Comparison of ENCODE assay signal across 24 cellular contexts in genomic region chr3:33099701-33100100, GRCh38. TPM values are rescaled to one million over a fixed set of nuclear protein-coding genes. Genes with fewer than 3 reads are reported as not detected.
A peak's percentile ranks its signal among the peaks of the same experiment; 100 is the strongest.
DNase-seq lines count a peak whose midpoint lies in the region; ATAC-seq, FAIRE-seq and TF ChIP-seq lines count a peak whose summit lies in the region.
"Had no signal": no experiment of that assay in that cellular context is flagged by ENCODE, and none has a peak within 500 bp of the region (broad histone marks: within the 10 kb centered on the region; RNA-seq: fewer than 3 reads in every experiment).

No MANE protein-coding gene starts in this region.

- H3F3A ChIP-seq in SK-N-SH (replicated peaks; ENCODE audit: insufficient read depth), result peaks cover 16% of the 10 kb centered on the region

- TF ChIP-seq POLR2A in K562 (conservative IDR thresholded peaks at IDR 0.05), result no peak

- in situ Hi-C loops in K562 (cut with MboI), result no loop called here

- H3K36me3 ChIP-seq in SK-N-SH (replicated peaks in 1 of 2; ENCODE audit: control insufficient read depth in 1 of 2, insufficient read depth in 2 of 2, low read length in 1 of 2) (no peaks in the 10 kb centered on the region), K562 (ENCODE audit: control insufficient read depth, insufficient read depth, low read length) (no peaks in the 10 kb centered on the region)

- TF ChIP-seq RAD21 in SK-N-SH (IDR thresholded peaks at IDR 0.05; ENCODE audit: low read length) (no peak), K562 (CRISPR knock-in tag; conservative IDR thresholded peaks at IDR 0.05 in 1 of 2, IDR thresholded peaks at IDR 0.05 in 1 of 2) (no peak)

- intact Hi-C loops in K562 (cut with micrococcal nuclease), result no loop called here

- no peak overlapping the region for H3K4me2 ChIP-seq in SK-N-SH
- H3K4me2 ChIP-seq in K562 (ENCODE audit: insufficient read depth, low read length), result no peak overlapping the region
- H3K4me2 ChIP-seq: BLaER1 treated with 17β-estradiol and CSF1 and Interleukin-3, amounts not matched to agents 10 nM and 100 nM; GM23338 had no signal

- no peaks in the 10 kb centered on the region for H3K9me3 ChIP-seq in SK-N-SH
- no peaks in the 10 kb centered on the region for H3K9me3 ChIP-seq in K562 (replicated peaks; ENCODE audit: control insufficient read depth, insufficient read depth, low read depth, low read length)
- H3K9me3 ChIP-seq: BLaER1 treated with 17β-estradiol and CSF1 and Interleukin-3, amounts not matched to agents 10 nM and 100 nM had no signal

- peak; percentile 52 for FAIRE-seq in K562 (lab: Jason Lieb, UNC)
- FAIRE-seq: A204.1, D721Med, GM12891, GM18507 had no signal

- H4K20me1 ChIP-seq in SK-N-SH (ENCODE audit: insufficient read depth) (no peaks in the 10 kb centered on the region), K562 (replicated peaks; ENCODE audit: control insufficient read depth, insufficient read depth, low read length) (peaks cover 4% of the 10 kb centered on the region; the same call in 1 of the 2 replicates)

- H3K79me2 ChIP-seq in SK-N-SH (ENCODE audit: insufficient read depth) (peaks cover 22% of the 10 kb centered on the region), K562 (ENCODE audit: control insufficient read depth, insufficient read depth, low read length) (peaks cover 20% of the 10 kb centered on the region)

- H3K27me3 ChIP-seq in SK-N-SH (ENCODE audit: insufficient read depth) (no peaks in the 10 kb centered on the region), K562 (ENCODE audit: control insufficient read depth in 2 of 2, insufficient read depth in 2 of 2, low read length in 2 of 2) (no peaks in the 10 kb centered on the region)
- H3K27me3 ChIP-seq: BLaER1 treated with 17β-estradiol and CSF1 and Interleukin-3, amounts not matched to agents 10 nM and 100 nM had no signal

- DNase-seq in SK-N-SH (no peak), K562 (ENCODE audit: extremely low read depth in 1 of 4, low spot score in 3 of 4) (peak in 1 of 4 experiments; percentile 31), neural crest cell (ENCODE audit: low read depth, low spot score) (no peak)
- DNase-seq: CD4-positive, alpha-beta T cell; CD8-positive, alpha-beta memory T cell; DMS 273 treated with DMSO at 0.1 percent for 48 hours; DMS53; DMS79 treated with DMSO at 0.1 percent for 48 hours; GF-D8; H9 had no signal

- no peaks in the 10 kb centered on the region for H3K9me1 ChIP-seq in K562 (ENCODE audit: control insufficient read depth, insufficient read depth, low read length)

- H3K27ac ChIP-seq in SK-N-SH (ENCODE audit: low read depth in 2 of 2, low read length in 1 of 2), result no peak overlapping the region
- peak overlapping the region; percentile 20; the same call in 1 of the 3 replicates for H3K27ac ChIP-seq in K562 (ENCODE audit: extremely low read depth, low read depth, low read length)
- H3K27ac ChIP-seq: 22Rv1; BLaER1 treated with 17β-estradiol and CSF1 and Interleukin-3, amounts not matched to agents 10 nM and 100 nM had no signal

- TF ChIP-seq CTCF in SK-N-SH (IDR thresholded peaks at IDR 0.05) (no peak), K562 (IDR thresholded peaks at IDR 0.05 in 2 of 3, conservative IDR thresholded peaks at IDR 0.05 in 1 of 3; ENCODE audit: insufficient read depth in 2 of 3, low read depth in 1 of 3, low read length in 3 of 3) (no peak), neural crest cell (conservative IDR thresholded peaks at IDR 0.05) (no peak)

- H3K4me1 ChIP-seq in SK-N-SH (ENCODE audit: control insufficient read depth in 1 of 2, insufficient read depth in 2 of 2, low read depth in 1 of 2, low read length in 1 of 2) (peaks cover 0 to 8% of the 10 kb centered on the region in 2 experiments; a peak in 1 of 4 replicates), K562 (replicated peaks in 1 of 2; ENCODE audit: control insufficient read depth in 2 of 2, insufficient read depth in 2 of 2, low read length in 2 of 2) (peaks cover 19 to 24% of the 10 kb centered on the region in 2 experiments; a peak in 4 of 5 replicates)

- 90% methylated on average over 3 of the region's 3 CpGs for WGBS in SK-N-SH (ENCODE audit: low lambda C conversion rate)
- WGBS in K562 (ENCODE audit: insufficient coverage, low coverage, missing lambda C conversion rate), result 58% methylated on average over 3 of the region's 3 CpGs

- H3K36me3 Mint-ChIP-seq in neural crest cell (ENCODE audit: low read depth), result no peaks in the 10 kb centered on the region
- H3K36me3 Mint-ChIP-seq: CD14-positive monocyte had no signal

- CTCF ChIA-PET in SK-N-SH (lab: Yijun Ruan, JAX), result no interaction called here
- CTCF ChIA-PET in K562 (lab: Yijun Ruan, JAX; ENCODE audit: low intra/inter-chr PET ratio), result no interaction called here

- peak overlapping the region; percentile 15 for H3K4me3 Mint-ChIP-seq in neural crest cell
- H3K4me3 Mint-ChIP-seq: B cell, CD14-positive monocyte, GM23338, H9 had no signal

- H2AFZ ChIP-seq in SK-N-SH (ENCODE audit: low read depth), result peak overlapping the region; percentile 68; the same call in 1 of the 2 replicates
- H2AFZ ChIP-seq in K562 (ENCODE audit: low read depth, low read length), result peak overlapping the region; percentile 77
- H2AFZ ChIP-seq: GM23338 had no signal

- peaks cover 16% of the 10 kb centered on the region for H3K4me1 Mint-ChIP-seq in neural crest cell

- H3K9ac ChIP-seq in SK-N-SH, result no peak overlapping the region
- H3K9ac ChIP-seq in K562 (ENCODE audit: insufficient read depth in 1 of 2, low read depth in 2 of 2, low read length in 2 of 2), result peak overlapping the region in 1 of 2 experiments; percentile 24; a peak in 1 of 4 replicates
- H3K9ac ChIP-seq: BLaER1 treated with 17β-estradiol and CSF1 and Interleukin-3, amounts not matched to agents 10 nM and 100 nM had no signal

- H3K9me2 ChIP-seq in SK-N-SH, result no peaks in the 10 kb centered on the region

- POLR2A ChIA-PET in SK-N-SH (lab: Yijun Ruan, JAX), result no interaction called here
- POLR2A ChIA-PET in K562 (lab: Yijun Ruan, JAX), result interaction anchor here (1.0 to 1.4 kb wide), 2 partner anchors 8 to 9 kb away, joined by 3 to 4 read pairs; no protein-coding TSS in a partner anchor

- TF ChIP-seq EP300 in SK-N-SH (IDR thresholded peaks at IDR 0.05; ENCODE audit: borderline replicate concordance in 1 of 2, low read depth in 1 of 2, low read length in 1 of 2) (no peak), K562 (IDR thresholded peaks at IDR 0.05; ENCODE audit: low read length) (no peak)

- no TSS peak for BruUV-seq in K562 (replicated peaks; lab: Mats Ljungman, UMichigan)

- peaks cover 2% of the 10 kb centered on the region for H3K27me3 Mint-ChIP-seq in neural crest cell (ENCODE audit: low read depth)
- H3K27me3 Mint-ChIP-seq: B cell; CD4-positive, alpha-beta T cell had no signal

- H3K27ac Mint-ChIP-seq in neural crest cell (ENCODE audit: unreplicated experiment), result no peak overlapping the region
- H3K27ac Mint-ChIP-seq: B cell; CD14-positive monocyte; CD4-positive, alpha-beta T cell; GM23338; H9 had no signal

- H3K4me3 ChIP-seq in SK-N-SH (ENCODE audit: low read depth in 2 of 2, low read length in 1 of 2) (no peak overlapping the region), K562 (no peak overlapping the region)
- H3K4me3 ChIP-seq: BLaER1 treated with 17β-estradiol and CSF1 and Interleukin-3, amounts not matched to agents 10 nM and 100 nM; GM23338 had no signal

- ATAC-seq in SK-N-SH treated with all-trans-retinoic acid at 6 μM for 48 hours (no peak), K562 (no peak), GM21360 (IDR thresholded peaks at IDR 0.05; ENCODE audit: unreplicated experiment) (no peak), HG03342 (IDR thresholded peaks at IDR 0.05; ENCODE audit: unreplicated experiment) (no peak), GM18873 (IDR thresholded peaks at IDR 0.05; ENCODE audit: low FRiP score, unreplicated experiment) (no peak)
- ATAC-seq: GM23338, HCT116 had no signal

- H3K9me3 Mint-ChIP-seq in neural crest cell, result no peaks in the 10 kb centered on the region
- H3K9me3 Mint-ChIP-seq: CD14-positive monocyte; CD4-positive, alpha-beta T cell; CD8-positive, alpha-beta memory T cell; GM23338; H9 had no signal

RNA-seq across cellular contexts. Expression of gene GLB1, which starts 2.8 kb away (rescaled TPM):
- polyA plus RNA-seq in SK-N-SH (2012; rRNA removed), result 80.3 and 102 TPM in 2 replicates
- polyA plus RNA-seq in SK-N-SH (2012; cell fraction: cytosol; rRNA removed), result 74.7 and 84.2 TPM in 2 replicates
- 84.8 and 88.0 TPM in 2 replicates for polyA plus RNA-seq in SK-N-SH (2012; cell fraction: nucleus; rRNA removed)
- 79.2 and 97.0 TPM in 2 replicates for total RNA-seq in K562 (2011; cell fraction: chromatin; rRNA removed; ENCODE audit: low replicate concordance)
- 133 and 137 TPM in 2 replicates for total RNA-seq in K562 (2011; cell fraction: nucleolus; rRNA removed)
- 92.6 and 108 TPM in 2 replicates for total RNA-seq in K562 (2011; cell fraction: nucleoplasm; rRNA removed)
- 32.2 and 37.6 TPM in 2 replicates for total RNA-seq in K562 (2014; rRNA removed)
- total RNA-seq in K562 (2014; rRNA removed; fragmentation: Illumina TruSeq; extraction: Trizol), result 36.3 and 44.2 TPM in 2 replicates
- 49.1 and 49.2 TPM in 2 replicates for total RNA-seq in K562 (2015; rRNA removed; fragmentation: Illumina TruSeq; extraction: Trizol)
- 59.8 and 62.5 TPM in 2 replicates for total RNA-seq in K562 (2021)
- polyA plus RNA-seq in K562 (2011; rRNA removed), result 46.3 and 69.6 TPM in 2 replicates
- polyA plus RNA-seq in K562 (2011; cell fraction: cytosol; rRNA removed), result 57.6 and 65.0 TPM in 2 replicates
- polyA plus RNA-seq in K562 (2011; cell fraction: nucleus; rRNA removed), result 48.7 and 58.2 TPM in 2 replicates
- polyA plus RNA-seq in K562 (2012), result 56.7 and 94.0 TPM in 2 replicates
- polyA plus RNA-seq in K562 (2014; fragmentation: Illumina TruSeq; extraction: Trizol), result 54.3 and 62.1 TPM in 2 replicates
- 10 to 100 TPM; 77.6 to 85.9 TPM for polyA plus RNA-seq in K562 (2014; fragmentation: Nextera tagmentation; extraction: Ambion mirVana)
- 33.5 and 33.7 TPM in 2 replicates for polyA plus RNA-seq in K562 (2014; rRNA removed)
- 54.1 and 65.3 TPM in 2 replicates for polyA minus RNA-seq in K562 (2011; rRNA and poly(A)+ RNA removed)
- 44.3 and 55.8 TPM in 2 replicates for polyA minus RNA-seq in K562 (2011; cell fraction: cytosol; rRNA and poly(A)+ RNA removed)
- polyA minus RNA-seq in K562 (2011; cell fraction: nucleus; rRNA and poly(A)+ RNA removed), result 30.4 and 50.2 TPM in 2 replicates
- 42.7 and 44.9 TPM in 2 replicates for total RNA-seq in neural crest cell

RNA-seq across cellular contexts. Expression of gene TMPPE, which starts 2.8 kb away (rescaled TPM):
- polyA plus RNA-seq in SK-N-SH (2012; rRNA removed) (1.4 and 1.7 TPM in 2 replicates), K562 (2011; rRNA removed) (3.2 and 4.6 TPM in 2 replicates), K562 (2014; fragmentation: Illumina TruSeq; extraction: Trizol) (2.0 and 2.1 TPM in 2 replicates), K562 (2014; fragmentation: Nextera tagmentation; extraction: Ambion mirVana) (under 1 TPM; 0.08 to 0.32 TPM), K562 (2014; rRNA removed) (3.0 TPM in 2 replicates)
- 1.1 and 1.7 TPM in 2 replicates for polyA plus RNA-seq in SK-N-SH (2012; cell fraction: cytosol; rRNA removed)
- polyA plus RNA-seq in SK-N-SH (2012; cell fraction: nucleus; rRNA removed), result 1.4 and 1.6 TPM in 2 replicates
- total RNA-seq in K562 (2011; cell fraction: chromatin; rRNA removed; ENCODE audit: low replicate concordance), result 40.9 and 48.8 TPM in 2 replicates
- total RNA-seq in K562 (2011; cell fraction: nucleolus; rRNA removed), result 39.2 and 40.9 TPM in 2 replicates
- 41.9 and 44.7 TPM in 2 replicates for total RNA-seq in K562 (2011; cell fraction: nucleoplasm; rRNA removed)
- total RNA-seq in K562 (2014; rRNA removed) (3.1 and 4.7 TPM in 2 replicates), K562 (2014; rRNA removed; fragmentation: Illumina TruSeq; extraction: Trizol) (4.5 and 5.2 TPM in 2 replicates), K562 (2015; rRNA removed; fragmentation: Illumina TruSeq; extraction: Trizol) (5.8 and 5.9 TPM in 2 replicates), K562 (2021) (8.0 and 8.4 TPM in 2 replicates), neural crest cell (5.2 and 5.3 TPM in 2 replicates)
- polyA plus RNA-seq in K562 (2011; cell fraction: cytosol; rRNA removed), result 4.0 and 5.7 TPM in 2 replicates
- 8.2 and 8.6 TPM in 2 replicates for polyA plus RNA-seq in K562 (2011; cell fraction: nucleus; rRNA removed)
- polyA plus RNA-seq in K562 (2012), result 1.1 and 1.7 TPM in 2 replicates
- polyA minus RNA-seq in K562 (2011; rRNA and poly(A)+ RNA removed), result 15.4 and 17.8 TPM in 2 replicates
- polyA minus RNA-seq in K562 (2011; cell fraction: cytosol; rRNA and poly(A)+ RNA removed), result 6.3 and 7.1 TPM in 2 replicates
- polyA minus RNA-seq in K562 (2011; cell fraction: nucleus; rRNA and poly(A)+ RNA removed), result 16.0 and 22.5 TPM in 2 replicates

RNA-seq across cellular contexts. Expression of gene CRTAP, which starts 14.1 kb away (rescaled TPM):
- polyA plus RNA-seq in SK-N-SH (2012; rRNA removed) (198 and 240 TPM in 2 replicates), K562 (2011; rRNA removed) (102 and 121 TPM in 2 replicates), K562 (2014; fragmentation: Illumina TruSeq; extraction: Trizol) (84.8 and 96.3 TPM in 2 replicates), K562 (2014; fragmentation: Nextera tagmentation; extraction: Ambion mirVana) (10 to 100 TPM in 1 of 2 experiments, 1 to 10 TPM in 1; 10.0 to 10.1 TPM), K562 (2014; rRNA removed) (56.0 and 57.9 TPM in 2 replicates)
- polyA plus RNA-seq in SK-N-SH (2012; cell fraction: cytosol; rRNA removed), result 246 and 266 TPM in 2 replicates
- polyA plus RNA-seq in SK-N-SH (2012; cell fraction: nucleus; rRNA removed), result 41.2 and 84.3 TPM in 2 replicates
- total RNA-seq in K562 (2011; cell fraction: chromatin; rRNA removed; ENCODE audit: low replicate concordance), result 33.2 and 42.2 TPM in 2 replicates
- total RNA-seq in K562 (2011; cell fraction: nucleolus; rRNA removed), result 24.0 and 29.7 TPM in 2 replicates
- 70.5 and 79.8 TPM in 2 replicates for total RNA-seq in K562 (2011; cell fraction: nucleoplasm; rRNA removed)
- total RNA-seq in K562 (2014; rRNA removed) (32.2 and 44.3 TPM in 2 replicates), K562 (2014; rRNA removed; fragmentation: Illumina TruSeq; extraction: Trizol) (45.9 and 48.2 TPM in 2 replicates), K562 (2015; rRNA removed; fragmentation: Illumina TruSeq; extraction: Trizol) (53.0 and 53.7 TPM in 2 replicates), K562 (2021) (78.4 and 79.0 TPM in 2 replicates), neural crest cell (147 and 151 TPM in 2 replicates)
- polyA plus RNA-seq in K562 (2011; cell fraction: cytosol; rRNA removed), result 92.4 and 105 TPM in 2 replicates
- polyA plus RNA-seq in K562 (2011; cell fraction: nucleus; rRNA removed), result 18.5 and 26.1 TPM in 2 replicates
- 77.1 and 115 TPM in 2 replicates for polyA plus RNA-seq in K562 (2012)
- polyA minus RNA-seq in K562 (2011; rRNA and poly(A)+ RNA removed), result 72.7 and 87.4 TPM in 2 replicates
- polyA minus RNA-seq in K562 (2011; cell fraction: cytosol; rRNA and poly(A)+ RNA removed), result 47.1 and 51.0 TPM in 2 replicates
- polyA minus RNA-seq in K562 (2011; cell fraction: nucleus; rRNA and poly(A)+ RNA removed), result 6.2 and 6.4 TPM in 2 replicates
